Comparison of ENCODE assay signal across 26 cellular contexts in genomic region chr22:44042822-44043221, GRCh38. TPM values are rescaled to one million over a fixed set of nuclear protein-coding genes. Genes with fewer than 3 reads are reported as not detected.
DNase-seq lines count a peak whose midpoint lies in the region; ATAC-seq, FAIRE-seq and TF ChIP-seq lines count a peak whose summit lies in the region.
"Had no signal": no experiment of that assay in that cellular context is flagged by ENCODE, and none has a peak within 500 bp of the region (broad histone marks: within the 10 kb centered on the region; RNA-seq: fewer than 3 reads in every experiment).

No MANE protein-coding gene starts in this region.

- BruUV-seq in K562 (replicated peaks; lab: Mats Ljungman, UMichigan), result no TSS peak

- ATAC-seq in K562 (peak; percentile 25; the same call in 1 of the 3 replicates), memory B cell (ENCODE audit: low read depth) (no peak), right cardiac atrium (no peak)
- ATAC-seq: activated T-cell treated with anti-CD3 and anti-CD28 coated beads, Interleukin-2, amount 50 U/mL, for 4 hours; body of pancreas; heart right ventricle had no signal

- no peak for TF ChIP-seq CTCF in K562 (IDR thresholded peaks at IDR 0.05 in 2 of 3, conservative IDR thresholded peaks at IDR 0.05 in 1 of 3; ENCODE audit: insufficient read depth in 2 of 3, low read depth in 1 of 3, low read length in 3 of 3)

- H3K79me2 ChIP-seq in K562 (ENCODE audit: control insufficient read depth, insufficient read depth, low read length), result peaks cover 28% of the 10 kb centered on the region

- H3K4me3 ChIP-seq in K562, result no peak overlapping the region
- H3K4me3 ChIP-seq in right cardiac atrium (ENCODE audit: low read length), result no peak overlapping the region
- H3K4me3 ChIP-seq: body of pancreas, dorsolateral prefrontal cortex, heart right ventricle, lung, MG63, thoracic aorta, uterus had no signal

- no peaks in the 10 kb centered on the region for H3K27me3 Mint-ChIP-seq in memory B cell
- H3K27me3 Mint-ChIP-seq: activated CD4-positive, alpha-beta T cell treated with anti-CD3 and anti-CD28 coated beads, Interleukin-2, amount 10 ng/mL, durations not matched to agents 24 days and 14 days had no signal

- intact Hi-C loops in K562 (cut with micrococcal nuclease), result no loop called here
- intact Hi-C loops in right cardiac atrium (cut with DNase I), result no loop called here

- peak; percentile 5 for DNase-seq in NCI-H2029 treated with DMSO at 0.1 percent for 48 hours (lab: John Stamatoyannopoulos, UW)
- no peak for DNase-seq in NCI-H2029 (lab: John Stamatoyannopoulos, UW)
- DNase-seq in K562 (ENCODE audit: extremely low read depth in 1 of 4, low spot score in 3 of 4), result peak in 1 of 4 experiments; percentile 22
- no peak for DNase-seq in memory B cell (ENCODE audit: low spot score in 2 of 2)
- no peak for DNase-seq in DMS 273 (lab: John Stamatoyannopoulos, UW; ENCODE audit: unreplicated experiment)
- DNase-seq in SIG-M5 treated with dmso at 0.1 percent for 504 hours (lab: John Stamatoyannopoulos, UW; ENCODE audit: unreplicated experiment), result no peak
- DNase-seq in right cardiac atrium, result no peak
- no peak for DNase-seq in DMS79 treated with DMSO at 0.1 percent for 48 hours (lab: John Stamatoyannopoulos, UW)
- DNase-seq: 8988T; activated CD4-positive, alpha-beta T cell treated with anti-CD3 and anti-CD28 coated beads, Interleukin-2, amount 10 ng/mL, durations not matched to agents 24 days and 14 days; activated gamma-delta T cell treated with Interleukin-2 at 50 U/mL for 16 hours; activated T-cell treated with anti-CD3 and anti-CD28 coated beads, Interleukin-2, amount 50 U/mL, for 4 hours; body of pancreas; cerebellar nuclear complex; dorsolateral prefrontal cortex; heart right ventricle; KG1; MG63; NCI-H1105 treated with DMSO at 0.1 percent for 48 hours; NCI-H2107; NCI-H774; stimulated activated CD4-positive, alpha-beta T cell treated with anti-CD3 and anti-CD28 coated beads, Interleukin-15, amount 100 ng/mL, for 24 hours; uterus had no signal

- WGBS in K562 (ENCODE audit: insufficient coverage, low coverage, missing lambda C conversion rate), result 10% methylated on average over 6 of the region's 7 CpGs
- 80% methylated on average over 7 of the region's 7 CpGs for whole genome bisulfite sequencing in right cardiac atrium

- no peak for TF ChIP-seq POLR2A in K562 (conservative IDR thresholded peaks at IDR 0.05)

- no peaks in the 10 kb centered on the region; the same call in 2 of the 3 replicates for H3K36me3 ChIP-seq in K562 (ENCODE audit: control insufficient read depth, insufficient read depth, low read length)
- H3K36me3 ChIP-seq: heart right ventricle, MG63, neutrophil, thoracic aorta, uterus had no signal

- H3K27ac Mint-ChIP-seq in memory B cell, result peak overlapping the region; percentile 69
- H3K27ac Mint-ChIP-seq: activated CD4-positive, alpha-beta T cell treated with anti-CD3 and anti-CD28 coated beads, Interleukin-2, amount 10 ng/mL, durations not matched to agents 24 days and 14 days had no signal

- no peaks in the 10 kb centered on the region for H3K27me3 ChIP-seq in K562 (ENCODE audit: control insufficient read depth in 2 of 2, insufficient read depth in 2 of 2, low read length in 2 of 2)
- no peaks in the 10 kb centered on the region for H3K27me3 ChIP-seq in right cardiac atrium (ENCODE audit: control insufficient read depth, insufficient read depth)
- H3K27me3 ChIP-seq: body of pancreas, dorsolateral prefrontal cortex, heart right ventricle, MG63, neutrophil, uterus had no signal

- H3K9me1 ChIP-seq in K562 (ENCODE audit: control insufficient read depth, insufficient read depth, low read length), result no peaks in the 10 kb centered on the region

- no peak overlapping the region for H3K4me3 Mint-ChIP-seq in memory B cell
- H3K4me3 Mint-ChIP-seq: activated CD4-positive, alpha-beta T cell treated with anti-CD3 and anti-CD28 coated beads, Interleukin-2, amount 10 ng/mL, durations not matched to agents 24 days and 14 days; activated T-cell treated with anti-CD3 and anti-CD28 coated beads, Interleukin-2, amount 50 U/mL, for 4 hours had no signal

- no peak overlapping the region for H3K4me2 ChIP-seq in K562 (ENCODE audit: insufficient read depth, low read length)

- H3K36me3 Mint-ChIP-seq in memory B cell, result peaks cover 7% of the 10 kb centered on the region

- H3K9me3 ChIP-seq in K562 (replicated peaks; ENCODE audit: control insufficient read depth, insufficient read depth, low read depth, low read length) (no peaks in the 10 kb centered on the region), right cardiac atrium (ENCODE audit: control insufficient read depth, low read length) (no peaks in the 10 kb centered on the region)
- H3K9me3 ChIP-seq: body of pancreas, MG63, neutrophil, thoracic aorta, uterus had no signal

- H2AFZ ChIP-seq in K562 (ENCODE audit: low read depth, low read length), result no peak overlapping the region

- H3K4me1 ChIP-seq in K562 (replicated peaks in 1 of 2; ENCODE audit: control insufficient read depth in 2 of 2, insufficient read depth in 2 of 2, low read length in 2 of 2), result peaks cover 23 to 36% of the 10 kb centered on the region in 2 experiments
- H3K4me1 ChIP-seq in right cardiac atrium (ENCODE audit: control insufficient read depth, insufficient read depth, low read length), result peaks cover 13% of the 10 kb centered on the region
- H3K4me1 ChIP-seq: body of pancreas had no signal

- in situ Hi-C loops in K562 (cut with MboI), result no loop called here

- CTCF ChIA-PET in K562 (lab: Yijun Ruan, JAX; ENCODE audit: low intra/inter-chr PET ratio), result no interaction called here

- peaks cover 32% of the 10 kb centered on the region for H3K4me1 Mint-ChIP-seq in memory B cell

- no peak for TF ChIP-seq RAD21 in K562 (CRISPR knock-in tag; conservative IDR thresholded peaks at IDR 0.05 in 1 of 2, IDR thresholded peaks at IDR 0.05 in 1 of 2)

- peaks cover 14% of the 10 kb centered on the region; the same call in 1 of the 2 replicates for H4K20me1 ChIP-seq in K562 (replicated peaks; ENCODE audit: control insufficient read depth, insufficient read depth, low read length)

- H3K9ac ChIP-seq in K562 (ENCODE audit: insufficient read depth in 1 of 2, low read depth in 2 of 2, low read length in 2 of 2), result no peak overlapping the region

- FAIRE-seq in K562 (lab: Jason Lieb, UNC), result peak; percentile 84

- no peak for TF ChIP-seq EP300 in K562 (IDR thresholded peaks at IDR 0.05; ENCODE audit: low read length)

- H3K9me3 Mint-ChIP-seq in memory B cell, result no peaks in the 10 kb centered on the region
- H3K9me3 Mint-ChIP-seq: activated CD4-positive, alpha-beta T cell treated with anti-CD3 and anti-CD28 coated beads, Interleukin-2, amount 10 ng/mL, durations not matched to agents 24 days and 14 days; activated T-cell treated with anti-CD3 and anti-CD28 coated beads, Interleukin-2, amount 50 U/mL, for 4 hours had no signal

- H3K27ac ChIP-seq in K562 (ENCODE audit: extremely low read depth, low read depth, low read length) (peak overlapping the region; percentile 31; the same call in 1 of the 3 replicates), right cardiac atrium (ENCODE audit: low read length) (no peak overlapping the region)
- H3K27ac ChIP-seq: body of pancreas, dorsolateral prefrontal cortex, heart right ventricle, neutrophil, thoracic aorta, uterus had no signal

- POLR2A ChIA-PET in K562 (lab: Yijun Ruan, JAX), result interaction anchor here (1.0 kb wide), 1 partner anchor 8 kb away, joined by 3 read pairs; no protein-coding TSS in a partner anchor

TF ChIP-seq in K562, 482 proteins besides CTCF, POLR2A, EP300 and RAD21:
- TF ChIP-seq ZNF146 (CRISPR knock-in tag; IDR thresholded peaks at IDR 0.05; ENCODE audit: unreplicated experiment) (peak; percentile 88), TFAP4 (CRISPR knock-in tag; IDR thresholded peaks at IDR 0.05; ENCODE audit: borderline replicate concordance) (no peak), PCBP2 (IDR thresholded peaks at IDR 0.05; ENCODE audit: low read depth, low read length, poor library complexity, severe bottlenecking) (no peak), KLF13 (tag; IDR thresholded peaks at IDR 0.05; ENCODE audit: borderline replicate concordance, low read depth) (no peak), FOXA3 (CRISPR knock-in tag; conservative IDR thresholded peaks at IDR 0.05 in 1 of 2, IDR thresholded peaks at IDR 0.05 in 1 of 2) (peak in 1 of 2 experiments; percentile 49; a peak in 2 of 4 replicates), GATA2 (CRISPR knock-in tag; IDR thresholded peaks at IDR 0.05) (peak; percentile 32; the same call in 1 of the 2 replicates)

RNA-seq across cellular contexts. Expression of gene PARVB, which starts 18.7 kb away (rescaled TPM):
- 13.6 and 22.3 TPM in 2 replicates for total RNA-seq in K562 (2011; cell fraction: chromatin; rRNA removed; ENCODE audit: low replicate concordance)
- total RNA-seq in K562 (2011; cell fraction: nucleolus; rRNA removed), result 10.8 and 12.0 TPM in 2 replicates
- total RNA-seq in K562 (2011; cell fraction: nucleoplasm; rRNA removed), result 8.9 and 12.1 TPM in 2 replicates
- total RNA-seq in K562 (2014; rRNA removed) (57.9 and 58.8 TPM in 2 replicates), K562 (2014; rRNA removed; fragmentation: Illumina TruSeq; extraction: Trizol) (18.6 and 20.9 TPM in 2 replicates), K562 (2015; rRNA removed; fragmentation: Illumina TruSeq; extraction: Trizol) (19.3 and 23.0 TPM in 2 replicates), K562 (2021) (39.0 and 42.6 TPM in 2 replicates), right cardiac atrium (100 to 1,000 TPM in 2 of 4 donors, 10 to 100 TPM in 2; 85.9 to 124 (median 99.1) TPM)
- polyA plus RNA-seq in K562 (2011; rRNA removed) (59.2 and 62.5 TPM in 2 replicates), K562 (2014; fragmentation: Illumina TruSeq; extraction: Trizol) (29.2 and 35.0 TPM in 2 replicates), K562 (2014; fragmentation: Nextera tagmentation; extraction: Ambion mirVana) (1 to 10 TPM; 1.1 to 1.6 TPM), K562 (2014; rRNA removed) (52.9 and 64.8 TPM in 2 replicates), right cardiac atrium (44.0 TPM)
- 74.6 and 88.9 TPM in 2 replicates for polyA plus RNA-seq in K562 (2011; cell fraction: cytosol; rRNA removed)
- 29.0 and 29.9 TPM in 2 replicates for polyA plus RNA-seq in K562 (2011; cell fraction: nucleus; rRNA removed)
- polyA plus RNA-seq in K562 (2012), result 35.8 and 54.1 TPM in 2 replicates
- polyA minus RNA-seq in K562 (2011; rRNA and poly(A)+ RNA removed), result 32.1 and 33.1 TPM in 2 replicates
- polyA minus RNA-seq in K562 (2011; cell fraction: cytosol; rRNA and poly(A)+ RNA removed), result 15.8 and 16.6 TPM in 2 replicates
- polyA minus RNA-seq in K562 (2011; cell fraction: nucleus; rRNA and poly(A)+ RNA removed), result 4.8 and 7.6 TPM in 2 replicates
